Comparison of ENCODE assay signal across 19 cellular contexts in the genomic region with DNA sequence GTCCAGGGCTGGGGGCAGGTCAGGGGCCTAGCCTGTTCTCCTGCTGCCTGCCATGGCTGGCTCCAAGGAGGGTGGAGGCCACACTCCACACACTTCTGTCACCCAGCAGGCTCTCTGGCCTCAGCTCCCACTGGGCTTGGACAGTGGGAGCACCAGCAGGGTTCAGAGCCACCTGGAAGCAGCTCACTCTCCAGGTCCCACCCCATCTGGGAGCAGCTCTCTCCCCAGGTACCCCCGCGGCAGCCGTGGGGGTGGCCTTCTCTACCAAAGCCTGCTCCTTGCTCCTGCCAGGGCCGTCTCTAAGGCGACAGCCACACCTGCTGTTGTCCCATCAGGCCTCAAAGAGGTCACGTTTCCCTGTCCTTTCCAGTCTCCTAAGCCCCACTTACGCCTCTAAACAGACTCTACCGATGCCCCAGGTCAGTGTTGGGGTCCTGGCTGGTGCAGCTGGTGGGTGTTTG.
DNase-seq lines count a peak whose midpoint lies in the region; FAIRE-seq and TF ChIP-seq lines count a peak whose summit lies in the region.
"Had no signal": no experiment of that assay in that cellular context is flagged by ENCODE, and none has a peak within 500 bp of the region (broad histone marks: within the 10 kb centered on the region; RNA-seq: fewer than 3 reads in every experiment).

No MANE protein-coding gene starts in this region.

- H3K9me3 ChIP-seq in HUES48 (ENCODE audit: control insufficient read depth, insufficient read depth, low read length), result no peaks in the 10 kb centered on the region
- H3K9me3 ChIP-seq: lower lobe of right lung, right lobe of liver, transverse colon had no signal

- H3K27ac ChIP-seq in HUES48 (ENCODE audit: low read depth, low read length), result no peak overlapping the region
- H3K27ac ChIP-seq in coronary artery, result no peak overlapping the region
- H3K27ac ChIP-seq: lower lobe of right lung, right lobe of liver, transverse colon had no signal

- TF ChIP-seq CTCF in glutamatergic neuron (IDR thresholded peaks at IDR 0.05; ENCODE audit: partially characterized antibody, unreplicated experiment) (no peak), progenitor cell of endocrine pancreas (IDR thresholded peaks at IDR 0.05; ENCODE audit: unreplicated experiment) (no peak), coronary artery (IDR thresholded peaks at IDR 0.05) (no peak)

- no peak overlapping the region for H3K9ac ChIP-seq in HUES48 (ENCODE audit: low read depth, low read length)

- FAIRE-seq in GM19239 (lab: Jason Lieb, UNC), result no peak

- H3K4me3 ChIP-seq in HUES48 (ENCODE audit: low read depth, low read length), result peak overlapping the region; percentile 78; the same call in 1 of the 2 replicates
- no peak overlapping the region for H3K4me3 ChIP-seq in coronary artery
- H3K4me3 ChIP-seq: right lobe of liver had no signal

- H3K4me3 Mint-ChIP-seq in glutamatergic neuron (ENCODE audit: unreplicated experiment) (peak overlapping the region; percentile 38), progenitor cell of endocrine pancreas (ENCODE audit: low read depth) (peak overlapping the region; percentile 64)

- H3K9me3 Mint-ChIP-seq in glutamatergic neuron (ENCODE audit: unreplicated experiment), result peaks cover 3% of the 10 kb centered on the region
- no peaks in the 10 kb centered on the region for H3K9me3 Mint-ChIP-seq in progenitor cell of endocrine pancreas (ENCODE audit: low read depth)

- DNase-seq in activated CD8-positive, alpha-beta memory T cell treated with anti-CD3 and anti-CD28 coated beads for 24 hours, result peak; percentile 56
- no peak for DNase-seq in activated CD8-positive, alpha-beta memory T cell treated with anti-CD3 and anti-CD28 coated beads, Interleukin-2, amount 50 U/mL, for 4 hours
- DNase-seq in glutamatergic neuron (no peak), progenitor cell of endocrine pancreas (ENCODE audit: low spot score, unreplicated experiment) (no peak), EL (no peak), GM19239 (ENCODE audit: insufficient read length, low spot score) (no peak), coronary artery (ENCODE audit: low spot score) (no peak)
- DNase-seq: effector CD4-positive, alpha-beta T cell; GOT3; lower lobe of right lung; MM.1S; NCI-H2081 treated with DMSO at 0.1 percent for 48 hours; NK-92 treated with Interleukin-12 subunit alpha and Interleukin-12 subunit beta, amount 100 ng/mL, for 24 hours; SIG-M5; stimulated activated CD4-positive, alpha-beta T cell treated with anti-CD3 and anti-CD28 coated beads, Interleukin-2, amount 100 ng/mL, for 48 hours; stimulated activated CD8-positive, alpha-beta memory T cell treated with anti-CD3 and anti-CD28 coated beads, Interleukin-4, amount 100 ng/mL, for 48 hours had no signal

- no peak overlapping the region for H3K27ac Mint-ChIP-seq in glutamatergic neuron (ENCODE audit: unreplicated experiment)
- no peak overlapping the region for H3K27ac Mint-ChIP-seq in progenitor cell of endocrine pancreas

- no peaks in the 10 kb centered on the region for H3K36me3 ChIP-seq in HUES48 (ENCODE audit: control insufficient read depth, insufficient read depth, low read length)
- H3K36me3 ChIP-seq: lower lobe of right lung, right lobe of liver, transverse colon had no signal

- peaks cover 6% of the 10 kb centered on the region for H3K4me1 Mint-ChIP-seq in glutamatergic neuron (ENCODE audit: low read depth, unreplicated experiment)
- H3K4me1 Mint-ChIP-seq in progenitor cell of endocrine pancreas (ENCODE audit: low read depth), result peaks cover 10% of the 10 kb centered on the region

- peaks cover 20% of the 10 kb centered on the region for H3K27me3 Mint-ChIP-seq in glutamatergic neuron (ENCODE audit: unreplicated experiment)
- peaks cover 74% of the 10 kb centered on the region for H3K27me3 Mint-ChIP-seq in progenitor cell of endocrine pancreas

- H3K4me1 ChIP-seq in HUES48 (ENCODE audit: control insufficient read depth, insufficient read depth, low read length), result peaks cover 8% of the 10 kb centered on the region; the same call in 1 of the 2 replicates
- H3K4me1 ChIP-seq: right lobe of liver had no signal

- H3K36me3 Mint-ChIP-seq in glutamatergic neuron (ENCODE audit: unreplicated experiment) (no peaks in the 10 kb centered on the region), progenitor cell of endocrine pancreas (ENCODE audit: insufficient read depth) (no peaks in the 10 kb centered on the region)

- H3K27me3 ChIP-seq in HUES48 (ENCODE audit: control insufficient read depth, insufficient read depth, low read length), result peaks cover 40% of the 10 kb centered on the region
